ENCODE assay signal across 8 cellular contexts in the genomic region with DNA sequence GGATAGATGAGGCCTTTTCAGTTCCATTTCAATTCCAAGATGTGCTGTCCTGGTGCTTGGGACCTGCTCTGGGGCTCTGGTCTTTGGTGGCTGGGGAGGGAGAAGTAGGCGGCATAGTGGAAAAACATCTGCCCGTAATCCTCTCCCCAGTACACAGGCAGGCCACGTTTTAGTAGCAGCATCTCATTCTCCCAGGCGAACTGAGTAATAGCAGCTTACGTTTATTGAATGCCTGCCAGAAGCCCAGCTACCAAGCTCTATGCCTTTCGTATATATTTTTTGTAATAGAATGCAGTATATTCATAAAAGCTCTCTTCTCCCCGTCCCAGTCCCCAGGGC. TPM values are rescaled to one million over a fixed set of nuclear protein-coding genes. Genes with fewer than 3 reads are reported as not detected.
DNase-seq lines count a peak whose midpoint lies in the region; ATAC-seq and TF ChIP-seq lines count a peak whose summit lies in the region.

No MANE protein-coding gene starts in this region.

- H4K20me1 ChIP-seq in SK-N-SH (ENCODE audit: insufficient read depth) = peaks cover 4% of the 10 kb centered on the region; the same call in 1 of the 2 replicates

- no peak for TF ChIP-seq POLR2A in tibial nerve (IDR thresholded peaks at IDR 0.05)
- TF ChIP-seq POLR2A in GM18505 (IDR thresholded peaks at IDR 0.05; ENCODE audit: borderline replicate concordance, extremely low read depth, insufficient read depth, insufficient read length) = no peak

- peaks cover 56% of the 10 kb centered on the region for H3K79me2 ChIP-seq in SK-N-SH (ENCODE audit: insufficient read depth)

- no peak overlapping the region for H2BK120ac ChIP-seq in mesenchymal stem cell (ENCODE audit: low read depth, low read length)

- no peak overlapping the region for H3K18ac ChIP-seq in mesenchymal stem cell (ENCODE audit: low read depth in 1 of 2, low read length in 2 of 2)

- H3K36me3 ChIP-seq in SK-N-SH (replicated peaks in 1 of 2; ENCODE audit: control insufficient read depth in 1 of 2, insufficient read depth in 2 of 2, low read length in 1 of 2) (no peaks in the 10 kb centered on the region), mesenchymal stem cell (ENCODE audit: control insufficient read depth in 1 of 2, insufficient read depth in 2 of 2, low read depth in 1 of 2, low read length in 2 of 2) (peaks cover 0 to 15% of the 10 kb centered on the region in 2 experiments), tibial nerve (no peaks in the 10 kb centered on the region)

- H3K27ac ChIP-seq in SK-N-SH (ENCODE audit: low read depth in 2 of 2, low read length in 1 of 2) (peak overlapping the region in 1 of 2 experiments; percentile 20; a peak in 1 of 4 replicates), caudate nucleus (ENCODE audit: low read depth, low read length) (peak overlapping the region; percentile 93), mesenchymal stem cell (ENCODE audit: low read length, poor library complexity, severe bottlenecking) (no peak overlapping the region), tibial nerve (peak overlapping the region; percentile 73 to 95 (median 84))

- peaks cover 36% of the 10 kb centered on the region for H3K79me1 ChIP-seq in mesenchymal stem cell (replicated peaks; ENCODE audit: low read length, poor library complexity, severe bottlenecking)

- no peak overlapping the region for H2BK15ac ChIP-seq in mesenchymal stem cell (ENCODE audit: low read depth, poor library complexity, severe bottlenecking)

- POLR2A ChIA-PET in SK-N-SH (lab: Yijun Ruan, JAX) = no interaction called here

- no peak overlapping the region for H2AK5ac ChIP-seq in mesenchymal stem cell (ENCODE audit: low read length, severe bottlenecking)

- no peak overlapping the region for H3K23ac ChIP-seq in mesenchymal stem cell (ENCODE audit: low read length in 2 of 2)

- TF ChIP-seq CTCF in SK-N-SH (IDR thresholded peaks at IDR 0.05) (no peak), tibial nerve (IDR thresholded peaks at IDR 0.05) (no peak)

- H2BK5ac ChIP-seq in mesenchymal stem cell (ENCODE audit: low read depth, low read length, poor library complexity, severe bottlenecking) = no peak overlapping the region

- TF ChIP-seq RAD21 in SK-N-SH (IDR thresholded peaks at IDR 0.05; ENCODE audit: low read length) = no peak

- H3K4me1 ChIP-seq in SK-N-SH (ENCODE audit: control insufficient read depth in 1 of 2, insufficient read depth in 2 of 2, low read depth in 1 of 2, low read length in 1 of 2) = no peaks in the 10 kb centered on the region
- peaks cover 22% of the 10 kb centered on the region for H3K4me1 ChIP-seq in mesenchymal stem cell (ENCODE audit: control insufficient read depth, insufficient read depth, low read depth, low read length)
- H3K4me1 ChIP-seq in tibial nerve = peaks cover 9 to 82% (median 66%) of the 10 kb centered on the region in 4 donors

- H3K9me3 ChIP-seq in SK-N-SH = no peaks in the 10 kb centered on the region
- H3K9me3 ChIP-seq in mesenchymal stem cell (ENCODE audit: control insufficient read depth, low read length) = no peaks in the 10 kb centered on the region
- H3K9me3 ChIP-seq in tibial nerve = no peaks in the 10 kb centered on the region

- no peak overlapping the region for H2BK12ac ChIP-seq in mesenchymal stem cell (ENCODE audit: low read length in 2 of 2)

- no peak overlapping the region for H4K91ac ChIP-seq in mesenchymal stem cell (ENCODE audit: low read length)

- DNase-seq in SK-N-SH (no peak), caudate nucleus (lab: John Stamatoyannopoulos, UW) (peak in 6 of 61 donors; percentile 15 to 54 (median 42)), mesenchymal stem cell (no peak), tibial nerve (ENCODE audit: low spot score in 2 of 2) (no peak), NCI-H1092 (lab: John Stamatoyannopoulos, UW) (no peak)
- DNase-seq in activated effector memory CD4-positive, alpha-beta T cell treated with Interleukin-2 at 50 U/mL for 16 hours = no peak

- TF ChIP-seq EP300 in SK-N-SH (IDR thresholded peaks at IDR 0.05; ENCODE audit: borderline replicate concordance in 1 of 2, low read depth in 1 of 2, low read length in 1 of 2) (no peak), tibial nerve (IDR thresholded peaks at IDR 0.05) (no peak)

- CTCF ChIA-PET in SK-N-SH (lab: Yijun Ruan, JAX) = no interaction called here

- H3K9ac ChIP-seq in SK-N-SH = no peak overlapping the region
- H3K9ac ChIP-seq in mesenchymal stem cell (ENCODE audit: low read length) = peak overlapping the region; percentile 74

- H2AFZ ChIP-seq in SK-N-SH (ENCODE audit: low read depth) (no peak overlapping the region), mesenchymal stem cell (ENCODE audit: low read depth, low read length) (no peak overlapping the region)

- 59% methylated on average over 7 of the region's 7 CpGs for WGBS in SK-N-SH (ENCODE audit: low lambda C conversion rate)
- 80% methylated on average over 3 of the region's 7 CpGs for WGBS in mesenchymal stem cell
- 16 to 20% methylated on average over 7 of the region's 7 CpGs for WGBS in tibial nerve, 2 donors

- H3F3A ChIP-seq in SK-N-SH (replicated peaks; ENCODE audit: insufficient read depth) = no peaks in the 10 kb centered on the region

- H3K14ac ChIP-seq in mesenchymal stem cell (ENCODE audit: low read length in 2 of 2) = no peak overlapping the region

- H3K4me2 ChIP-seq in SK-N-SH (no peak overlapping the region), mesenchymal stem cell (ENCODE audit: low read length, poor library complexity, severe bottlenecking) (no peak overlapping the region)

- H3K27me3 ChIP-seq in SK-N-SH (ENCODE audit: insufficient read depth) (no peaks in the 10 kb centered on the region), mesenchymal stem cell (ENCODE audit: control insufficient read depth in 1 of 2, insufficient read depth in 1 of 2, low read length in 2 of 2) (no peaks in the 10 kb centered on the region), tibial nerve (no peaks in the 10 kb centered on the region)

- ATAC-seq in SK-N-SH treated with all-trans-retinoic acid at 6 μM for 48 hours (peak; percentile 51), GM18505 (IDR thresholded peaks at IDR 0.05; ENCODE audit: unreplicated experiment) (no peak)

- H3K9me2 ChIP-seq in SK-N-SH = no peaks in the 10 kb centered on the region

- H3K4me3 ChIP-seq in SK-N-SH (ENCODE audit: low read depth in 2 of 2, low read length in 1 of 2) = no peak overlapping the region
- H3K4me3 ChIP-seq in mesenchymal stem cell (ENCODE audit: insufficient read depth in 1 of 2, low read depth in 1 of 2, low read length in 2 of 2) = peak overlapping the region in 1 of 2 experiments; percentile 21
- H3K4me3 ChIP-seq in tibial nerve = no peak overlapping the region

- H4K8ac ChIP-seq in mesenchymal stem cell (ENCODE audit: low read length) = no peak overlapping the region

- H3K4ac ChIP-seq in mesenchymal stem cell (ENCODE audit: low read depth in 1 of 2, low read length in 2 of 2) = peak overlapping the region in 1 of 2 experiments; percentile 13

TF ChIP-seq in SK-N-SH treated with all-trans-retinoic acid at 6 μM for 48 hours, 23 proteins besides CTCF, POLR2A, EP300 and RAD21 (continues in another document):
- TF ChIP-seq PPARA (CRISPR knock-in tag; IDR thresholded peaks at IDR 0.05; ENCODE audit: borderline replicate concordance) (no peak), ARNTL (CRISPR knock-in tag; IDR thresholded peaks at IDR 0.05; ENCODE audit: borderline replicate concordance, low read depth) (no peak), TOX (CRISPR knock-in tag; IDR thresholded peaks at IDR 0.05; ENCODE audit: borderline replicate concordance) (no peak), CREB5 (CRISPR knock-in tag; IDR thresholded peaks at IDR 0.05; ENCODE audit: low read depth) (no peak)

TF ChIP-seq in SK-N-SH, 30 proteins besides CTCF, POLR2A, EP300 and RAD21 (continues in another document):
- TF ChIP-seq TAF1 (IDR thresholded peaks at IDR 0.05; ENCODE audit: borderline replicate concordance, low read depth, low read length) (no peak), FOXM1 (IDR thresholded peaks at IDR 0.05; ENCODE audit: low read depth) (no peak), MXI1 (IDR thresholded peaks at IDR 0.05; ENCODE audit: low read depth, low read length) (no peak), MEF2A (IDR thresholded peaks at IDR 0.05; ENCODE audit: borderline replicate concordance, low read depth) (no peak), TCF12 (IDR thresholded peaks at IDR 0.05) (no peak), GATA2 (CRISPR knock-in tag; IDR thresholded peaks at IDR 0.05) (no peak)
- TF ChIP-seq, protein P1, sequence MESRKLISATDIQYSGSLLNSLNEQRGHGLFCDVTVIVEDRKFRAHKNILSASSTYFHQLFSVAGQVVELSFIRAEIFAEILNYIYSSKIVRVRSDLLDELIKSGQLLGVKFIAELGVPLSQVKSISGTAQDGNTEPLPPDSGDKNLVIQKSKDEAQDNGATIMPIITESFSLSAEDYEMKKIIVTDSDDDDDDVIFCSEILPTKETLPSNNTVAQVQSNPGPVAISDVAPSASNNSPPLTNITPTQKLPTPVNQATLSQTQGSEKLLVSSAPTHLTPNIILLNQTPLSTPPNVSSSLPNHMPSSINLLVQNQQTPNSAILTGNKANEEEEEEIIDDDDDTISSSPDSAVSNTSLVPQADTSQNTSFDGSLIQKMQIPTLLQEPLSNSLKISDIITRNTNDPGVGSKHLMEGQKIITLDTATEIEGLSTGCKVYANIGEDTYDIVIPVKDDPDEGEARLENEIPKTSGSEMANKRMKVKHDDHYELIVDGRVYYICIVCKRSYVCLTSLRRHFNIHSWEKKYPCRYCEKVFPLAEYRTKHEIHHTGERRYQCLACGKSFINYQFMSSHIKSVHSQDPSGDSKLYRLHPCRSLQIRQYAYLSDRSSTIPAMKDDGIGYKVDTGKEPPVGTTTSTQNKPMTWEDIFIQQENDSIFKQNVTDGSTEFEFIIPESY (IDR thresholded peaks at IDR 0.05; ENCODE audit: borderline replicate concordance, low read depth) = no peak

RNA-seq across cellular contexts. Expression of gene ACO2, which starts 11.4 kb away (rescaled TPM):
- polyA plus RNA-seq in SK-N-SH (2012; rRNA removed) = 21.1 and 47.0 TPM in 2 replicates
- polyA plus RNA-seq in SK-N-SH (2012; cell fraction: cytosol; rRNA removed) = 22.5 and 35.2 TPM in 2 replicates
- polyA plus RNA-seq in SK-N-SH (2012; cell fraction: nucleus; rRNA removed) = 35.9 and 40.9 TPM in 2 replicates
- 46.6 TPM for polyA plus RNA-seq in mesenchymal stem cell (2013, experiment 1 of 2)
- 46.8 TPM for polyA plus RNA-seq in mesenchymal stem cell (2013, experiment 2 of 2)
- total RNA-seq in tibial nerve = 10 to 100 TPM; 69.9 to 91.1 (median 76.4) TPM

RNA-seq across cellular contexts. Expression of gene PHF5A, which starts 11.9 kb away (rescaled TPM):
- polyA plus RNA-seq in SK-N-SH (2012; rRNA removed) = 39.6 and 47.5 TPM in 2 replicates
- polyA plus RNA-seq in SK-N-SH (2012; cell fraction: cytosol; rRNA removed) = 47.1 and 51.5 TPM in 2 replicates
- polyA plus RNA-seq in SK-N-SH (2012; cell fraction: nucleus; rRNA removed) = 7.8 and 15.5 TPM in 2 replicates
- polyA plus RNA-seq in mesenchymal stem cell (2013, experiment 1 of 2) = 26.6 TPM
- 26.3 TPM for polyA plus RNA-seq in mesenchymal stem cell (2013, experiment 2 of 2)
- 10 to 100 TPM; 32.6 to 51.5 (median 36.4) TPM for total RNA-seq in tibial nerve

RNA-seq across cellular contexts. Expression of gene TOB2, which starts 33.8 kb away (rescaled TPM):
- polyA plus RNA-seq in SK-N-SH (2012; rRNA removed) = 6.2 and 8.3 TPM in 2 replicates
- polyA plus RNA-seq in SK-N-SH (2012; cell fraction: cytosol; rRNA removed) = 5.0 and 7.3 TPM in 2 replicates
- polyA plus RNA-seq in SK-N-SH (2012; cell fraction: nucleus; rRNA removed) = 7.2 and 8.6 TPM in 2 replicates
- polyA plus RNA-seq in mesenchymal stem cell (2013, experiment 1 of 2) = 42.5 TPM
- polyA plus RNA-seq in mesenchymal stem cell (2013, experiment 2 of 2) = 43.0 TPM
- 10 to 100 TPM; 50.8 to 67.3 (median 56.9) TPM for total RNA-seq in tibial nerve
